ENCODE assay signal across 15 cellular contexts in genomic region chr4:100823993-100824323, GRCh38.
DNase-seq lines count a peak whose midpoint lies in the region; ATAC-seq and TF ChIP-seq lines count a peak whose summit lies in the region.
"Had no signal": no experiment of that assay in that cellular context is flagged by ENCODE, and none has a peak within 500 bp of the region (broad histone marks: within the 10 kb centered on the region; RNA-seq: fewer than 3 reads in every experiment).

No MANE protein-coding gene starts in this region.

- no peaks in the 10 kb centered on the region for H3K9me3 ChIP-seq in DND-41 (ENCODE audit: insufficient read depth, low read length, severe bottlenecking)
- H3K9me3 ChIP-seq: ascending aorta, mucosa of descending colon, psoas muscle had no signal

- DNase-seq in DND-41 (no peak), GM23338 (ENCODE audit: low spot score) (no peak), NOMO-1 treated with dmso at 0.1 percent for 144 hours (lab: John Stamatoyannopoulos, UW; ENCODE audit: unreplicated experiment) (no peak), NCI-H187 treated with DMSO at 0.1 percent for 48 hours (lab: John Stamatoyannopoulos, UW) (no peak), dorsolateral prefrontal cortex (no peak)
- DNase-seq: IMR-90, mucosa of descending colon, NCI-H1092, psoas muscle, T-helper 17 cell had no signal

- H3K9me2 ChIP-seq in GM23338 (ENCODE audit: insufficient read depth), result no peaks in the 10 kb centered on the region

- H4K20me1 ChIP-seq in DND-41 (ENCODE audit: insufficient read depth, low read length) (no peaks in the 10 kb centered on the region), GM23338 (replicated peaks; ENCODE audit: insufficient read depth) (no peaks in the 10 kb centered on the region)

- no peak overlapping the region for H3K4me3 Mint-ChIP-seq in GM23338
- H3K4me3 Mint-ChIP-seq: T-helper 17 cell had no signal

- H3K27ac Mint-ChIP-seq in GM23338, result no peak overlapping the region
- H3K27ac Mint-ChIP-seq: T-helper 17 cell had no signal

- H3K9ac ChIP-seq in DND-41 (ENCODE audit: low read depth, low read length), result no peak overlapping the region

- H3F3A ChIP-seq in GM23338 (replicated peaks; ENCODE audit: low read depth), result no peaks in the 10 kb centered on the region

- H3K27me3 ChIP-seq in DND-41 (ENCODE audit: insufficient read depth, low read length, poor library complexity) (no peaks in the 10 kb centered on the region), GM23338 (ENCODE audit: insufficient read depth) (no peaks in the 10 kb centered on the region), dorsolateral prefrontal cortex (no peaks in the 10 kb centered on the region)
- H3K27me3 ChIP-seq: ascending aorta had no signal

- H3K4me3 ChIP-seq in DND-41 (ENCODE audit: low read depth in 1 of 2, low read length in 2 of 2), result no peak overlapping the region
- H3K4me3 ChIP-seq in GM23338, result no peak overlapping the region
- no peak overlapping the region for H3K4me3 ChIP-seq in dorsolateral prefrontal cortex
- H3K4me3 ChIP-seq: ascending aorta, mucosa of descending colon, psoas muscle had no signal

- TF ChIP-seq CTCF in DND-41 (IDR thresholded peaks at IDR 0.05; ENCODE audit: borderline replicate concordance, extremely low read depth, low read length, poor library complexity, severe bottlenecking) (no peak), GM23338 (conservative IDR thresholded peaks at IDR 0.05; ENCODE audit: low read depth in 2 of 2) (no peak), dorsolateral prefrontal cortex (IDR thresholded peaks at IDR 0.05 in 54 of 56, conservative IDR thresholded peaks at IDR 0.05 in 2 of 56; ENCODE audit: low read depth in 1 of 56, partially characterized antibody in 56 of 56) (no peak)

- no peaks in the 10 kb centered on the region for H3K79me2 ChIP-seq in DND-41 (ENCODE audit: insufficient read depth, low read length)
- H3K79me2 ChIP-seq in GM23338 (replicated peaks; ENCODE audit: insufficient read depth), result no peaks in the 10 kb centered on the region

- H3K27ac ChIP-seq in DND-41 (ENCODE audit: low read length) (no peak overlapping the region), GM23338 (ENCODE audit: low read depth) (no peak overlapping the region), dorsolateral prefrontal cortex (no peak overlapping the region)
- H3K27ac ChIP-seq: ascending aorta, psoas muscle had no signal

- intact Hi-C loops in dorsolateral prefrontal cortex (cut with DNase I), result loop anchor here in 1 of 2 donors (10.0 kb wide), 2 partner anchors 131 to 399 kb away; no protein-coding TSS in a partner anchor

- no peaks in the 10 kb centered on the region for H3K27me3 Mint-ChIP-seq in GM23338 (ENCODE audit: insufficient read depth, low read depth, poor library complexity)
- H3K27me3 Mint-ChIP-seq: T-helper 17 cell had no signal

- H3K4me1 ChIP-seq in DND-41 (ENCODE audit: insufficient read depth, low read length), result no peaks in the 10 kb centered on the region
- H3K4me1 ChIP-seq in GM23338 (ENCODE audit: insufficient read depth), result peaks cover 13% of the 10 kb centered on the region
- H3K4me1 ChIP-seq: ascending aorta had no signal

- no peak for ATAC-seq in DND-41 (ENCODE audit: insufficient read depth, low read depth)
- ATAC-seq in GM19023 (IDR thresholded peaks at IDR 0.05; ENCODE audit: unreplicated experiment), result peak; percentile 2
- no peak for ATAC-seq in GM23338
- ATAC-seq in HG03432 (IDR thresholded peaks at IDR 0.05; ENCODE audit: unreplicated experiment), result peak; percentile 4
- no peak for ATAC-seq in HG03175 (IDR thresholded peaks at IDR 0.05; ENCODE audit: unreplicated experiment)
- ATAC-seq: mucosa of descending colon, Panc1, T-helper 17 cell had no signal

- peaks cover 9% of the 10 kb centered on the region for H3K4me1 Mint-ChIP-seq in GM23338
- H3K4me1 Mint-ChIP-seq: T-helper 17 cell had no signal

- H3K4me2 ChIP-seq in DND-41 (ENCODE audit: insufficient read depth, low read length) (no peak overlapping the region), GM23338 (peak overlapping the region; percentile 36; the same call in 1 of the 2 replicates)

- H3K9me3 Mint-ChIP-seq in GM23338, result peaks cover 5% of the 10 kb centered on the region; the same call in 1 of the 3 replicates

- 0 out of 2 replicates have a peak overlapping the region, but pooled peaks have one; percentile 25 for H2AFZ ChIP-seq in DND-41 (ENCODE audit: low read depth, low read length)
- H2AFZ ChIP-seq in GM23338, result no peak overlapping the region; the same call in 1 of the 2 replicates

- H3K36me3 ChIP-seq in DND-41 (ENCODE audit: insufficient read depth, low read length), result no peaks in the 10 kb centered on the region
- no peaks in the 10 kb centered on the region for H3K36me3 ChIP-seq in GM23338 (ENCODE audit: insufficient read depth)
- H3K36me3 ChIP-seq: ascending aorta had no signal

- peaks cover 6% of the 10 kb centered on the region; the same call in 2 of the 3 replicates for H3K36me3 Mint-ChIP-seq in GM23338 (ENCODE audit: low read depth)

TF ChIP-seq in GM23338, 12 proteins besides CTCF, POLR2A, EP300 and RAD21 (continues in another document):
- TF ChIP-seq ETS1 (IDR thresholded peaks at IDR 0.05) (no peak), STAT1 (IDR thresholded peaks at IDR 0.05; ENCODE audit: unreplicated experiment) (no peak), POLR2AphosphoS5 (IDR thresholded peaks at IDR 0.05; ENCODE audit: low read depth) (no peak), ZNF462 (CRISPR knock-in tag; IDR thresholded peaks at IDR 0.05) (no peak), CREB1 (CRISPR knock-in tag; IDR thresholded peaks at IDR 0.05; ENCODE audit: low read depth) (no peak)

Comparison
In these comparisons a context has a peak if more than half of its experiments do, and no peak if none do; other contexts are left out.
1. ATAC-seq: peak in GM19023 (single experiment) and HG03432 (single experiment); none in DND-41 (single experiment), GM23338 (single experiment) and HG03175 (single experiment).